ENCODE assay signal across 8 cellular contexts in genomic region chr11:123195182-123196059, GRCh38. TPM values are rescaled to one million over a fixed set of nuclear protein-coding genes. Genes with fewer than 3 reads are reported as not detected.
A peak's percentile ranks its signal among the peaks of the same experiment; 100 is the strongest.
DNase-seq lines count a peak whose midpoint lies in the region; ATAC-seq and TF ChIP-seq lines count a peak whose summit lies in the region.

A gene with protein sequence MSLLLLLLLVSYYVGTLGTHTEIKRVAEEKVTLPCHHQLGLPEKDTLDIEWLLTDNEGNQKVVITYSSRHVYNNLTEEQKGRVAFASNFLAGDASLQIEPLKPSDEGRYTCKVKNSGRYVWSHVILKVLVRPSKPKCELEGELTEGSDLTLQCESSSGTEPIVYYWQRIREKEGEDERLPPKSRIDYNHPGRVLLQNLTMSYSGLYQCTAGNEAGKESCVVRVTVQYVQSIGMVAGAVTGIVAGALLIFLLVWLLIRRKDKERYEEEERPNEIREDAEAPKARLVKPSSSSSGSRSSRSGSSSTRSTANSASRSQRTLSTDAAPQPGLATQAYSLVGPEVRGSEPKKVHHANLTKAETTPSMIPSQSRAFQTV (minus strand): TSS chr11:123195248. CDS start chr11:123194940, 308 bp downstream.

- H3K9me3 Mint-ChIP-seq in CD8-positive, alpha-beta memory T cell, result peaks cover 0 to 2% (median 0%) of the 10 kb centered on the region in 5 donors

- peaks cover 45 to 82% of the 10 kb centered on the region in 2 donors for H3K27me3 Mint-ChIP-seq in CD8-positive, alpha-beta memory T cell

- no peaks in the 10 kb centered on the region for H3K36me3 ChIP-seq in CD8-positive, alpha-beta memory T cell (ENCODE audit: insufficient read depth, low read length)

- H3K27ac Mint-ChIP-seq in CD8-positive, alpha-beta memory T cell, result peak within 1 kb of the TSS in 2 of 8 donors; percentile 5 to 62

- no peak for TF ChIP-seq CTCF in cardiac fibroblast (IDR thresholded peaks at IDR 0.05; ENCODE audit: low read depth, low read length)

- DNase-seq in CD8-positive, alpha-beta memory T cell, result no peak
- DNase-seq in NCI-H1092 treated with DMSO at 0.1 percent for 48 hours (lab: John Stamatoyannopoulos, UW), result peak; percentile 65
- DNase-seq in cardiac fibroblast (ENCODE audit: low read depth in 2 of 2), result peak; percentile 66 to 77
- peak; percentile 36 to 68 for DNase-seq in left colon
- DNase-seq in stimulated activated naive CD8-positive, alpha-beta T cell treated with anti-CD3 and anti-CD28 coated beads, Interleukin-15, Interleukin-2, amounts not matched to agents 100 U/mL and 50 U/mL, for 24 hours, result peak; percentile 37
- DNase-seq in stimulated activated naive CD4-positive, alpha-beta T cell treated with Interleukin-2 at 50 U/mL for 16 hours (lab: John Stamatoyannopoulos, UW), result no peak
- DNase-seq in stimulated activated CD4-positive, alpha-beta T cell treated with anti-CD3 and anti-CD28 coated beads, Interleukin-4, amount 100 ng/mL, for 24 hours, result no peak

- no peaks in the 10 kb centered on the region for H3K36me3 Mint-ChIP-seq in CD8-positive, alpha-beta memory T cell

- intact Hi-C loops in left colon (cut with DNase I, micrococcal nuclease), result no loop called here

- CTCF ChIA-PET in CD8-positive, alpha-beta memory T cell (lab: Charles Lee), result no interaction called here

- peaks cover 11 to 20% (median 16%) of the 10 kb centered on the region in 3 donors for H3K4me1 Mint-ChIP-seq in CD8-positive, alpha-beta memory T cell

- peak within 1 kb of the TSS; percentile 41 for H3K4me3 ChIP-seq in CD8-positive, alpha-beta memory T cell (ENCODE audit: low read length)
- peak within 1 kb of the TSS; percentile 56 to 79 for H3K4me3 ChIP-seq in cardiac fibroblast (replicated peaks in 1 of 2; ENCODE audit: low read depth in 2 of 2, low read length in 2 of 2)

- peak within 1 kb of the TSS in 6 of 7 donors; percentile 49 to 78 (median 68) for H3K4me3 Mint-ChIP-seq in CD8-positive, alpha-beta memory T cell

- peaks cover 24% of the 10 kb centered on the region for H3K27me3 ChIP-seq in CD8-positive, alpha-beta memory T cell (ENCODE audit: insufficient read depth, low read length, poor library complexity, severe bottlenecking)

- POLR2A ChIA-PET in CD8-positive, alpha-beta memory T cell (lab: Charles Lee), result no interaction called here

- no peak within 1 kb of the TSS for H3K27ac ChIP-seq in CD8-positive, alpha-beta memory T cell (ENCODE audit: low read depth, low read length)

- peaks cover 9% of the 10 kb centered on the region for H3K4me1 ChIP-seq in CD8-positive, alpha-beta memory T cell (ENCODE audit: insufficient read depth, low read length)

- no peaks in the 10 kb centered on the region for H3K9me3 ChIP-seq in CD8-positive, alpha-beta memory T cell (ENCODE audit: low read length)

- peak; percentile 38 for ATAC-seq in left colon
- peak; percentile 30 for ATAC-seq in stimulated activated naive CD8-positive, alpha-beta T cell treated with anti-CD3 and anti-CD28 coated beads, Interleukin-15, Interleukin-2, amounts not matched to agents 100 U/mL and 50 U/mL, for 24 hours
- no peak for ATAC-seq in GM18909 (IDR thresholded peaks at IDR 0.05; ENCODE audit: poor library complexity, unreplicated experiment)

RNA-seq across cellular contexts. Expression of the gene that starts here (rescaled TPM):
- under 1 TPM; 0.07 to 0.09 TPM for total RNA-seq in CD8-positive, alpha-beta memory T cell
- polyA plus RNA-seq in CD8-positive, alpha-beta memory T cell, result 0.31 TPM
- 10 to 100 TPM in 1 of 2 donors, 1 to 10 TPM in 1; 6.7 to 13.2 TPM for total RNA-seq in left colon

Comparison
In these comparisons a context has a peak if more than half of its experiments do, and no peak if none do; other contexts are left out.
1. RNA of the gene that starts here (total RNA-seq): 6.7 to 13.2 TPM in left colon; 0.07 to 0.09 TPM in CD8-positive, alpha-beta memory T cell; every median in the first group is over 4 times any median in the second.
2. DNase-seq: peak in NCI-H1092 treated with DMSO at 0.1 percent for 48 hours (single experiment), cardiac fibroblast (2 of 2), left colon (2 of 2) and stimulated activated naive CD8-positive, alpha-beta T cell treated with anti-CD3 and anti-CD28 coated beads, Interleukin-15, Interleukin-2, amounts not matched to agents 100 U/mL and 50 U/mL, for 24 hours (single experiment); none in CD8-positive, alpha-beta memory T cell (0 of 5), stimulated activated naive CD4-positive, alpha-beta T cell treated with Interleukin-2 at 50 U/mL for 16 hours (single experiment) and stimulated activated CD4-positive, alpha-beta T cell treated with anti-CD3 and anti-CD28 coated beads, Interleukin-4, amount 100 ng/mL, for 24 hours (single experiment).